29 cellular contexts compared by ENCODE assay signal in the genomic region with DNA sequence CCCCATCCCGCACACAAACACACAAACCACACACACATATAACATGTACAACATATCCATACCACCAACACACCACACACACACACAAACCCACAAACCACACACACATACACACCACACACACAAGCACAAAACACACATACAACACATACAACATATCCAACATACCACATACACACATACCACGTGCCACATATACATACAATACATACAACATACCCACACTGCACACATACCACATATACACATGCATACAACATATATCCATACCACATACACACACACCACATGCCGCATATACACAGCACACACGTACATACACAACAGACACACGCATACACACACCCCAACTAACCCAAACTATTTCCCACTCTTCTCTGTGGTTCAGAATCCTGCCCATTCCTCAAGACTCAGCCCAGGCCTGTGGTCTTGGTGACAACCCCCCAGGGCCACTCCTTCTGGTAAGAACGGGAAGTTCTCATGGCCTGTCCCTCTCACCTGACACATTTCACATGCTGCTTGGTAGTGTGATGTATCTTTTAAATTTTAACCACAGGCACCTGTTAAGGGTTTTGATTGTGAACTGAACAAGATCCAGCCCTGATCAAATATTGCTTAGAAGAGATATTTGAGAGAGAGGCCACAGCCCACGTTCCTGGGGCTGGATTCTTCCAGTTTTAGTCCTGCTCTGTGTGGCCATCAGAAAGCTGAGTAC. TPM values are rescaled to one million over a fixed set of nuclear protein-coding genes. Genes with fewer than 3 reads are reported as not detected.
DNase-seq lines count a peak whose midpoint lies in the region; ATAC-seq, FAIRE-seq and TF ChIP-seq lines count a peak whose summit lies in the region.
"Had no signal": no experiment of that assay in that cellular context is flagged by ENCODE, and none has a peak within 500 bp of the region (broad histone marks: within the 10 kb centered on the region; RNA-seq: fewer than 3 reads in every experiment).

No MANE protein-coding gene starts in this region.

- H3K4me1 ChIP-seq in mesendoderm (ENCODE audit: control insufficient read depth, low read depth, low read length) (no peaks in the 10 kb centered on the region), spleen (no peaks in the 10 kb centered on the region), Caco-2 (no peaks in the 10 kb centered on the region)
- H3K4me1 ChIP-seq: parathyroid adenoma, uterus had no signal

- POLR2A ChIA-PET in HEK293T (lab: Yijun Ruan, JAX), result no interaction called here
- POLR2A ChIA-PET in Caco-2 (lab: Charles Lee), result interaction anchor here (0.6 kb wide), 1 partner anchor 468 kb away, joined by 3 read pairs; no protein-coding TSS in a partner anchor

- no peak for TF ChIP-seq POLR2A in spleen (IDR thresholded peaks at IDR 0.05)

- no peak overlapping the region for H3K27ac Mint-ChIP-seq in stimulated activated naive B cell treated with anti-CD40 and anti-IgM and Interleukin-4, amounts not matched to agents 10 μg/mL and 1 μg/mL and 100 μg/mL, for 72 hours
- no peak overlapping the region for H3K27ac Mint-ChIP-seq in chondrocyte (ENCODE audit: unreplicated experiment)
- no peak overlapping the region for H3K27ac Mint-ChIP-seq in Caco-2 (ENCODE audit: unreplicated experiment)
- H3K27ac Mint-ChIP-seq: activated CD4-positive, alpha-beta memory T cell treated with anti-CD3 and anti-CD28 coated beads for 36 hours; activated naive CD8-positive, alpha-beta T cell; activated T-helper 2 cell treated with anti-CD3 and anti-CD28 coated beads, Interferon-gamma antibody, Interleukin-2, Interleukin-4, amounts not matched to agents 10 μg/mL and 5 μg/mL and 100 μg/mL, durations not matched to agents 14 hours and 24 hours and 36 hours; dendritic cell treated with granulocyte-macrophage colony-stimulating factor and Interleukin-4, amounts not matched to agents 40 ng/mL and 50 ng/mL, for 4 days; natural killer cell; stimulated activated effector memory CD8-positive, alpha-beta T cell treated with anti-CD3 and anti-CD28 coated beads, Interleukin-12 subunit alpha, Interleukin-12 subunit beta, amount 100 ng/mL, for 72 hours; T-helper 17 cell had no signal

- no peaks in the 10 kb centered on the region for H3K79me2 ChIP-seq in mesendoderm (ENCODE audit: control insufficient read depth, insufficient read depth, low read length)
- H3K79me2 ChIP-seq: parathyroid adenoma had no signal

- H2BK5ac ChIP-seq in mesendoderm (ENCODE audit: low read length), result no peak overlapping the region

- no peak overlapping the region for H4K8ac ChIP-seq in mesendoderm (ENCODE audit: low read depth, low read length)

- H3K56ac ChIP-seq in mesendoderm (ENCODE audit: low read length), result no peak overlapping the region

- peaks cover 0 to 2% of the 10 kb centered on the region in 2 donors for H3K9me3 Mint-ChIP-seq in stimulated activated naive B cell treated with anti-CD40 and anti-IgM and Interleukin-4, amounts not matched to agents 10 μg/mL and 1 μg/mL and 100 μg/mL, for 72 hours
- H3K9me3 Mint-ChIP-seq in chondrocyte (ENCODE audit: low read depth) (peaks cover 17% of the 10 kb centered on the region), Caco-2 (ENCODE audit: unreplicated experiment) (no peaks in the 10 kb centered on the region)
- H3K9me3 Mint-ChIP-seq: activated CD4-positive, alpha-beta memory T cell treated with anti-CD3 and anti-CD28 coated beads for 36 hours; activated T-helper 2 cell treated with anti-CD3 and anti-CD28 coated beads, Interferon-gamma antibody, Interleukin-2, Interleukin-4, amounts not matched to agents 10 μg/mL and 5 μg/mL and 100 μg/mL, durations not matched to agents 14 hours and 24 hours and 36 hours; dendritic cell treated with granulocyte-macrophage colony-stimulating factor and Interleukin-4, amounts not matched to agents 40 ng/mL and 50 ng/mL, for 4 days; GM23338; natural killer cell; stimulated activated effector memory CD8-positive, alpha-beta T cell treated with anti-CD3 and anti-CD28 coated beads, Interleukin-12 subunit alpha, Interleukin-12 subunit beta, amount 100 ng/mL, for 72 hours had no signal

- CTCF ChIA-PET in HEK293T (lab: Yijun Ruan, JAX) (interaction anchor here (0.6 to 1.0 kb wide), 4 partner anchors 51 to 550 kb away, joined by 3 read pairs; no protein-coding TSS in a partner anchor), Caco-2 (lab: Charles Lee) (no interaction called here)

- no peaks in the 10 kb centered on the region for H3K79me1 ChIP-seq in mesendoderm (ENCODE audit: low read length)

- DNase-seq in HEK293T (ENCODE audit: extremely low spot score), result no peak
- no peak for DNase-seq in bronchial epithelial cell (ENCODE audit: low read depth)
- DNase-seq in mesendoderm, result no peak
- no peak for DNase-seq in stimulated activated naive B cell treated with anti-CD40 and anti-IgM and Interleukin-4, amounts not matched to agents 10 μg/mL and 1 μg/mL and 100 μg/mL, for 72 hours
- DNase-seq in chondrocyte (ENCODE audit: low spot score), result no peak
- no peak for DNase-seq in spleen
- DNase-seq in Caco-2, result no peak
- DNase-seq: aorta; natural killer cell; NCI-H1417 treated with DMSO at 0.1 percent for 48 hours; stimulated activated CD4-positive, alpha-beta T cell treated with anti-CD3 and anti-CD28 coated beads, Interleukin-4, amount 100 ng/mL, for 24 hours; T-helper 17 cell had no signal

- no peak overlapping the region for H4K5ac ChIP-seq in mesendoderm (ENCODE audit: low read length)

- H3K9ac ChIP-seq in mesendoderm (ENCODE audit: low read length), result no peak overlapping the region
- H3K9ac ChIP-seq: parathyroid adenoma, SK-N-SH had no signal

- no peak overlapping the region for H3K18ac ChIP-seq in mesendoderm (ENCODE audit: low read length)

- intact Hi-C loops in spleen (cut with DNase I; ENCODE audit: low total_unique reads) (loop anchor here (10.0 kb wide), 1 partner anchor 516 kb away; no protein-coding TSS in a partner anchor), Caco-2 (cut with micrococcal nuclease; ENCODE audit: unreplicated experiment) (loop anchor here (10.0 kb wide), 2 partner anchors 186 to 346 kb away; a partner anchor contains a TSS)

- H3K27me3 ChIP-seq in bronchial epithelial cell (ENCODE audit: control insufficient read depth, insufficient read depth, low read length), result no peaks in the 10 kb centered on the region
- H3K27me3 ChIP-seq in mesendoderm (ENCODE audit: insufficient read depth, low read length, poor library complexity), result no peaks in the 10 kb centered on the region
- no peaks in the 10 kb centered on the region for H3K27me3 ChIP-seq in spleen (replicated peaks in 1 of 7)
- H3K27me3 ChIP-seq in Caco-2 (replicated peaks; ENCODE audit: control insufficient read depth, insufficient read depth, low read length), result no peaks in the 10 kb centered on the region; the same call in 1 of the 2 replicates
- H3K27me3 ChIP-seq: right atrium auricular region, uterus had no signal

- no peak overlapping the region for H3K4ac ChIP-seq in mesendoderm (ENCODE audit: low read depth, low read length)

- H3K27ac ChIP-seq in mesendoderm (ENCODE audit: low read depth, low read length), result no peak overlapping the region
- H3K27ac ChIP-seq in spleen, result peak overlapping the region in 1 of 8 donors; percentile 22
- H3K27ac ChIP-seq: parathyroid adenoma, right atrium auricular region, uterus had no signal

- no peak overlapping the region for H3K4me3 Mint-ChIP-seq in stimulated activated naive B cell treated with anti-CD40 and anti-IgM and Interleukin-4, amounts not matched to agents 10 μg/mL and 1 μg/mL and 100 μg/mL, for 72 hours
- H3K4me3 Mint-ChIP-seq in chondrocyte (ENCODE audit: unreplicated experiment), result no peak overlapping the region
- no peak overlapping the region for H3K4me3 Mint-ChIP-seq in Caco-2 (ENCODE audit: unreplicated experiment)
- H3K4me3 Mint-ChIP-seq: activated CD4-positive, alpha-beta memory T cell treated with anti-CD3 and anti-CD28 coated beads for 36 hours; activated naive CD8-positive, alpha-beta T cell; dendritic cell treated with granulocyte-macrophage colony-stimulating factor and Interleukin-4, amounts not matched to agents 40 ng/mL and 50 ng/mL, for 4 days; GM23338; natural killer cell; stimulated activated effector memory CD8-positive, alpha-beta T cell treated with anti-CD3 and anti-CD28 coated beads, Interleukin-12 subunit alpha, Interleukin-12 subunit beta, amount 100 ng/mL, for 72 hours; T-helper 17 cell had no signal

- H3K4me2 ChIP-seq in mesendoderm (ENCODE audit: low read length), result no peak overlapping the region
- H3K4me2 ChIP-seq: GM23338, SK-N-SH had no signal

- FAIRE-seq in bronchial epithelial cell (lab: Jason Lieb, UNC), result peak; percentile 60
- FAIRE-seq: endometrium had no signal

- H3K23ac ChIP-seq in mesendoderm (ENCODE audit: low read length), result peak overlapping the region; percentile 86

- H3K4me3 ChIP-seq in bronchial epithelial cell (ENCODE audit: low read depth, low read length) (no peak overlapping the region), mesendoderm (ENCODE audit: low read length) (no peak overlapping the region), spleen (no peak overlapping the region), Caco-2 (ENCODE audit: low read depth, low read length) (no peak overlapping the region)
- H3K4me3 ChIP-seq: GM23338, right atrium auricular region, uterus had no signal

- H2BK120ac ChIP-seq in mesendoderm (ENCODE audit: low read depth, low read length), result no peak overlapping the region

- no peak for TF ChIP-seq CTCF in bronchial epithelial cell (IDR thresholded peaks at IDR 0.05; ENCODE audit: insufficient read depth, low read length, severe bottlenecking)
- TF ChIP-seq CTCF in chondrocyte (IDR thresholded peaks at IDR 0.05), result no peak
- no peak for TF ChIP-seq CTCF in spleen (IDR thresholded peaks at IDR 0.05 in 8 of 11, conservative IDR thresholded peaks at IDR 0.05 in 3 of 11)
- no peak for TF ChIP-seq CTCF in Caco-2 (IDR thresholded peaks at IDR 0.05; ENCODE audit: insufficient read depth in 1 of 2, low read depth in 1 of 2, low read length in 1 of 2, severe bottlenecking in 1 of 2, unreplicated experiment in 1 of 2)

- 100% methylated on average over 4 of the region's 7 CpGs for WGBS in mesendoderm (ENCODE audit: extremely low coverage, insufficient coverage, low lambda C conversion rate)
- WGBS in spleen, 5 donors, result 70 to 76% (median 74%) methylated on average over 7 of the region's 7 CpGs

- no peak overlapping the region for H2BK15ac ChIP-seq in mesendoderm (replicated peaks; ENCODE audit: low read depth)

- H3K27me3 Mint-ChIP-seq in stimulated activated naive B cell treated with anti-CD40 and anti-IgM and Interleukin-4, amounts not matched to agents 10 μg/mL and 1 μg/mL and 100 μg/mL, for 72 hours, result peaks cover 14 to 20% of the 10 kb centered on the region in 2 donors
- H3K27me3 Mint-ChIP-seq in chondrocyte (ENCODE audit: low read depth) (no peaks in the 10 kb centered on the region), Caco-2 (ENCODE audit: insufficient read depth, unreplicated experiment) (peaks cover 14% of the 10 kb centered on the region)
- H3K27me3 Mint-ChIP-seq: activated naive CD8-positive, alpha-beta T cell had no signal

- peaks cover 6 to 9% of the 10 kb centered on the region in 2 donors for H3K4me1 Mint-ChIP-seq in stimulated activated naive B cell treated with anti-CD40 and anti-IgM and Interleukin-4, amounts not matched to agents 10 μg/mL and 1 μg/mL and 100 μg/mL, for 72 hours
- H3K4me1 Mint-ChIP-seq in chondrocyte (ENCODE audit: low read depth) (peaks cover 47% of the 10 kb centered on the region), Caco-2 (ENCODE audit: low read depth, unreplicated experiment) (no peaks in the 10 kb centered on the region)
- H3K4me1 Mint-ChIP-seq: natural killer cell; stimulated activated effector memory CD8-positive, alpha-beta T cell treated with anti-CD3 and anti-CD28 coated beads, Interleukin-12 subunit alpha, Interleukin-12 subunit beta, amount 100 ng/mL, for 72 hours had no signal

- H3K9me3 ChIP-seq in spleen, result no peaks in the 10 kb centered on the region
- H3K9me3 ChIP-seq in Caco-2, result no peaks in the 10 kb centered on the region
- H3K9me3 ChIP-seq: right atrium auricular region, SK-N-SH, uterus had no signal

- H3K36me3 ChIP-seq in bronchial epithelial cell (ENCODE audit: control insufficient read depth, insufficient read depth, low read length) (no peaks in the 10 kb centered on the region), mesendoderm (ENCODE audit: control insufficient read depth, insufficient read depth, low read length) (no peaks in the 10 kb centered on the region), spleen (no peaks in the 10 kb centered on the region), Caco-2 (ENCODE audit: control insufficient read depth, insufficient read depth, low read length) (no peaks in the 10 kb centered on the region)
- H3K36me3 ChIP-seq: right atrium auricular region, uterus had no signal

- peak; percentile 31 to 48 for ATAC-seq in stimulated activated naive B cell treated with anti-CD40 and anti-IgM and Interleukin-4, amounts not matched to agents 10 μg/mL and 1 μg/mL and 100 μg/mL, for 72 hours (replicated peaks)
- ATAC-seq in HG03439 (IDR thresholded peaks at IDR 0.05; ENCODE audit: unreplicated experiment), result no peak
- ATAC-seq: activated CD4-positive, CD25-positive, alpha-beta regulatory T cell treated with anti-CD3 and anti-CD28 coated beads, Interleukin-2, amount 50 U/mL, for 24 hours; stimulated activated effector memory CD8-positive, alpha-beta T cell treated with anti-CD3 and anti-CD28 coated beads, Interleukin-12 subunit alpha, Interleukin-12 subunit beta, amount 100 ng/mL, for 72 hours; T-helper 17 cell had no signal

- BruUV-seq in Caco-2 (replicated peaks; lab: Mats Ljungman, UMichigan), result no TSS peak

- H3K36me3 Mint-ChIP-seq in stimulated activated naive B cell treated with anti-CD40 and anti-IgM and Interleukin-4, amounts not matched to agents 10 μg/mL and 1 μg/mL and 100 μg/mL, for 72 hours, result no peaks in the 10 kb centered on the region
- no peaks in the 10 kb centered on the region for H3K36me3 Mint-ChIP-seq in chondrocyte (ENCODE audit: low read depth)
- no peaks in the 10 kb centered on the region for H3K36me3 Mint-ChIP-seq in Caco-2 (ENCODE audit: insufficient read depth, unreplicated experiment)
- H3K36me3 Mint-ChIP-seq: activated CD4-positive, alpha-beta memory T cell treated with anti-CD3 and anti-CD28 coated beads for 36 hours; activated naive CD8-positive, alpha-beta T cell; natural killer cell; stimulated activated effector memory CD8-positive, alpha-beta T cell treated with anti-CD3 and anti-CD28 coated beads, Interleukin-12 subunit alpha, Interleukin-12 subunit beta, amount 100 ng/mL, for 72 hours had no signal

- H2AK5ac ChIP-seq in mesendoderm (ENCODE audit: low read length), result no peak overlapping the region

RNA-seq across cellular contexts. Expression of a gene that starts 55.8 kb away (rescaled TPM):
- total RNA-seq in bronchial epithelial cell (not detected in 2 replicates), chondrocyte (not detected in 3 replicates), spleen (not detected), Caco-2 (2022) (not detected in 2 replicates)
- polyA plus RNA-seq in mesendoderm (2013, experiment 1 of 2), result not detected
- polyA plus RNA-seq in mesendoderm (2013, experiment 2 of 2), result not detected
- polyA plus RNA-seq in spleen, result not detected
- total RNA-seq: activated CD4-positive, alpha-beta memory T cell treated with anti-CD3 and anti-CD28 coated beads for 36 hours; activated T-helper 2 cell treated with anti-CD3 and anti-CD28 coated beads, Interferon-gamma antibody, Interleukin-2, Interleukin-4, amounts not matched to agents 10 μg/mL and 5 μg/mL and 100 μg/mL, durations not matched to agents 14 hours and 24 hours and 36 hours; aorta; Calu3; fibroblast of lung; GM23338; left ventricle myocardium superior; natural killer cell; right atrium auricular region; T-helper 17 cell; uterus had no signal
- polyA plus RNA-seq: AG04450, aorta, fibroblast of lung, GM23338, SK-N-SH had no signal
